ENCODE assay signal across 1 cellular context in genomic region chr11:86069408-86070086, GRCh38.
A peak's percentile ranks its signal among the peaks of the same experiment; 100 is the strongest.
TF ChIP-seq lines count a peak whose summit lies in the region.

No MANE protein-coding gene starts in this region.

TF ChIP-seq in K562, 482 proteins besides CTCF, POLR2A, EP300 and RAD21 (continued from another document and continues in another):
- TF ChIP-seq ZNF511 (CRISPR knock-in tag; IDR thresholded peaks at IDR 0.05): no peak
- peak; percentile 44 to 81; a peak in 3 of 4 replicates for TF ChIP-seq TEAD1 (CRISPR knock-in tag; IDR thresholded peaks at IDR 0.05)
- no peak for TF ChIP-seq ZNF134 (CRISPR knock-in tag; conservative IDR thresholded peaks at IDR 0.05)
- peak; percentile 50; the same call in 1 of the 2 replicates for TF ChIP-seq LCOR (CRISPR knock-in tag; IDR thresholded peaks at IDR 0.05)
- TF ChIP-seq ZNF384 (IDR thresholded peaks at IDR 0.05; ENCODE audit: low read depth, low read length): no peak
- peak; percentile 86; the same call in 1 of the 2 replicates for TF ChIP-seq FOXK1 (CRISPR knock-in tag; IDR thresholded peaks at IDR 0.05; ENCODE audit: borderline replicate concordance)
- TF ChIP-seq DPF2 (IDR thresholded peaks at IDR 0.05): peak; percentile 73; the same call in 1 of the 2 replicates
- no peak for TF ChIP-seq SP1 (CRISPR knock-in tag; IDR thresholded peaks at IDR 0.05)
- TF ChIP-seq RBM22 (IDR thresholded peaks at IDR 0.05; ENCODE audit: low read depth, low read length, poor library complexity, severe bottlenecking): no peak
- TF ChIP-seq ETV1 (tag; conservative IDR thresholded peaks at IDR 0.05; ENCODE audit: low read depth): peak; percentile 55
- TF ChIP-seq FOXK2 (conservative IDR thresholded peaks at IDR 0.05 in 1 of 2, IDR thresholded peaks at IDR 0.05 in 1 of 2; ENCODE audit: low read depth in 2 of 2): peak; percentile 93 to 95
- TF ChIP-seq HNRNPLL (IDR thresholded peaks at IDR 0.05; ENCODE audit: low read depth, low read length, poor library complexity, severe bottlenecking): no peak
- peak; percentile 23 for TF ChIP-seq MXD1 (CRISPR knock-in tag; IDR thresholded peaks at IDR 0.05; ENCODE audit: borderline replicate concordance, poor library complexity, severe bottlenecking)
- no peak for TF ChIP-seq ETS1 (conservative IDR thresholded peaks at IDR 0.05; ENCODE audit: control insufficient read depth, low read depth, low read length)
- TF ChIP-seq FOXP4 (CRISPR knock-in tag; IDR thresholded peaks at IDR 0.05; ENCODE audit: borderline replicate concordance): no peak
- peak; percentile 53; the same call in 1 of the 2 replicates for TF ChIP-seq TARDBP (IDR thresholded peaks at IDR 0.05)
- no peak for TF ChIP-seq NCOA4 (IDR thresholded peaks at IDR 0.05; ENCODE audit: partially characterized antibody)
- peak; percentile 54; the same call in 1 of the 2 replicates for TF ChIP-seq THAP12 (CRISPR knock-in tag; IDR thresholded peaks at IDR 0.05)
- no peak for TF ChIP-seq MLLT1 (IDR thresholded peaks at IDR 0.05)
- no peak for TF ChIP-seq RREB1 (CRISPR knock-in tag; IDR thresholded peaks at IDR 0.05)
- peak; percentile 85 for TF ChIP-seq ZNF766 (CRISPR knock-in tag; conservative IDR thresholded peaks at IDR 0.05)
- no peak for TF ChIP-seq CTCFL (IDR thresholded peaks at IDR 0.05; ENCODE audit: borderline replicate concordance, insufficient read depth, low read depth, low read length, poor library complexity, severe bottlenecking)
- TF ChIP-seq KDM4B (IDR thresholded peaks at IDR 0.05; ENCODE audit: borderline replicate concordance in 2 of 2, low read depth in 1 of 2): no peak
- TF ChIP-seq ZNF668 (CRISPR knock-in tag; IDR thresholded peaks at IDR 0.05): 0 out of 2 replicates have a peak, but pooled peaks have one; percentile 40
- TF ChIP-seq ATF7 (IDR thresholded peaks at IDR 0.05): peak; percentile 92
- no peak for TF ChIP-seq ZNF717 (CRISPR knock-in tag; IDR thresholded peaks at IDR 0.05)
- TF ChIP-seq MAFG (tag; conservative IDR thresholded peaks at IDR 0.05): no peak
- no peak for TF ChIP-seq CAMTA2 (CRISPR knock-in tag; conservative IDR thresholded peaks at IDR 0.05)
- TF ChIP-seq CHCHD3 (CRISPR knock-in tag; IDR thresholded peaks at IDR 0.05): no peak
- TF ChIP-seq ZNF184 (CRISPR knock-in tag; IDR thresholded peaks at IDR 0.05): no peak
- TF ChIP-seq TGIF2 (CRISPR knock-in tag; IDR thresholded peaks at IDR 0.05): no peak; the same call in 1 of the 2 replicates
- TF ChIP-seq FOSL1 (tag; conservative IDR thresholded peaks at IDR 0.05): peak; percentile 73
- TF ChIP-seq ZNF445 (CRISPR knock-in tag; IDR thresholded peaks at IDR 0.05; ENCODE audit: low read depth): no peak
- TF ChIP-seq ID3 (CRISPR knock-in tag; IDR thresholded peaks at IDR 0.05): no peak
- 0 out of 2 replicates have a peak, but pooled peaks have one; percentile 23 for TF ChIP-seq ID3 (tag; IDR thresholded peaks at IDR 0.05)
- TF ChIP-seq ZNF143 (CRISPR knock-in tag; IDR thresholded peaks at IDR 0.05): no peak
- TF ChIP-seq KDM5B (IDR thresholded peaks at IDR 0.05; ENCODE audit: insufficient replicate concordance, low read depth, low read length): peak; percentile 66
- no peak for TF ChIP-seq FUS (optimal IDR thresholded peaks at IDR 0.05; ENCODE audit: low read depth, low read length)
- TF ChIP-seq ZNF12 (CRISPR knock-in tag; IDR thresholded peaks at IDR 0.05): no peak
- TF ChIP-seq BRF1 (IDR thresholded peaks at IDR 0.05; ENCODE audit: borderline replicate concordance, extremely low read depth, insufficient read length): no peak
- TF ChIP-seq ILF3 (IDR thresholded peaks at IDR 0.05; ENCODE audit: borderline replicate concordance): no peak
- peak in 1 of 2 experiments; percentile 74; a peak in 2 of 4 replicates for TF ChIP-seq NONO (IDR thresholded peaks at IDR 0.05; ENCODE audit: low read depth in 2 of 2, low read length in 1 of 2)
- TF ChIP-seq ZNF175 (CRISPR knock-in tag; IDR thresholded peaks at IDR 0.05; ENCODE audit: low read depth): peak; percentile 62; the same call in 1 of the 2 replicates
- no peak for TF ChIP-seq KLF13 (tag; IDR thresholded peaks at IDR 0.05; ENCODE audit: borderline replicate concordance, low read depth)
- peak; percentile 67 for TF ChIP-seq SAP30 (IDR thresholded peaks at IDR 0.05; ENCODE audit: borderline replicate concordance, insufficient read depth, low read depth, low read length, poor library complexity, severe bottlenecking)
